Comparison of ENCODE assay signal across 8 cellular contexts in genomic region chr16:84294196-84295142, GRCh38. TPM values are rescaled to one million over a fixed set of nuclear protein-coding genes. Genes with fewer than 3 reads are reported as not detected.
A peak's percentile ranks its signal among the peaks of the same experiment; 100 is the strongest.
DNase-seq lines count a peak whose midpoint lies in the region; ATAC-seq and TF ChIP-seq lines count a peak whose summit lies in the region.

TSS of gene WFDC1 (plus strand) at chr16:84294878. CDS start at chr16:84294972, 94 bp downstream.

- H2AFZ ChIP-seq in ACC112 (ENCODE audit: low read length, unreplicated experiment) (no peak within 1 kb of the TSS), OCI-LY7 (ENCODE audit: low read length) (no peak within 1 kb of the TSS)

- in situ Hi-C loops in GM13976 (cut with MboI; ENCODE audit: low sequenced_read_pairs, unreplicated experiment) = loop anchor here (25.0 kb wide), 2 partner anchors 193 to 318 kb away; partner anchors contain the start of gene COTL1

- peaks cover 41% of the 10 kb centered on the region for H3K27me3 ChIP-seq in ACC112 (ENCODE audit: insufficient read depth, low read length)

- H3K9me3 Mint-ChIP-seq in naive thymus-derived CD8-positive, alpha-beta T cell = peaks cover 0 to 2% (median 0%) of the 10 kb centered on the region in 9 donors

- TF ChIP-seq CTCF in GM13976 (IDR thresholded peaks at IDR 0.05; ENCODE audit: borderline replicate concordance, control extremely low read depth, extremely low read depth, insufficient read depth, missing control alignments) (no peak), OCI-LY7 (conservative IDR thresholded peaks at IDR 0.05; ENCODE audit: low read length) (no peak)

- H3K36me3 ChIP-seq in ACC112 (ENCODE audit: insufficient read depth, low read length) (no peaks in the 10 kb centered on the region), OCI-LY7 (ENCODE audit: insufficient read depth, low read length) (no peaks in the 10 kb centered on the region)

- H3K4me1 ChIP-seq in ACC112 (ENCODE audit: control insufficient read depth, insufficient read depth, low read length, unreplicated experiment) (peaks cover 10% of the 10 kb centered on the region), OCI-LY7 (ENCODE audit: insufficient read depth, low read length, poor library complexity, severe bottlenecking) (no peaks in the 10 kb centered on the region)

- H3K4me3 Mint-ChIP-seq in naive thymus-derived CD8-positive, alpha-beta T cell = peak within 1 kb of the TSS; percentile 30 to 76 (median 69)

- CTCF ChIA-PET in OCI-LY7 (lab: Charles Lee; ENCODE audit: unreplicated experiment) = no interaction called here

- peaks cover 28 to 66% (median 40%) of the 10 kb centered on the region in 5 donors for H3K27me3 Mint-ChIP-seq in naive thymus-derived CD8-positive, alpha-beta T cell

- H3K4me2 ChIP-seq in OCI-LY7 (ENCODE audit: low read length) = no peak within 1 kb of the TSS

- POLR2A ChIA-PET in naive thymus-derived CD8-positive, alpha-beta T cell (lab: Charles Lee) = no interaction called here
- POLR2A ChIA-PET in OCI-LY7 (lab: Charles Lee) = no interaction called here

- H3K36me3 Mint-ChIP-seq in naive thymus-derived CD8-positive, alpha-beta T cell = peaks cover 0 to 4% (median 0%) of the 10 kb centered on the region in 3 donors

- DNase-seq in NCI-H69 (lab: John Stamatoyannopoulos, UW) = peak; percentile 37
- peak; percentile 25 for DNase-seq in fibroblast of peridontal ligament (ENCODE audit: extremely low read depth)
- no peak for DNase-seq in naive thymus-derived CD8-positive, alpha-beta T cell
- no peak for DNase-seq in GOT3 (lab: John Stamatoyannopoulos, UW)
- DNase-seq in GM13976 (ENCODE audit: low spot score) = no peak
- no peak for DNase-seq in OCI-LY7 (ENCODE audit: low spot score)
- no peak for DNase-seq in NCI-H2196 (lab: John Stamatoyannopoulos, UW; ENCODE audit: unreplicated experiment)

- H3K4me3 ChIP-seq in ACC112 (ENCODE audit: low read depth, low read length) = peak within 1 kb of the TSS; percentile 69
- no peak within 1 kb of the TSS for H3K4me3 ChIP-seq in OCI-LY7 (ENCODE audit: low read depth, low read length, poor library complexity, severe bottlenecking)

- no peaks in the 10 kb centered on the region for H4K20me1 ChIP-seq in OCI-LY7 (ENCODE audit: insufficient read depth, low read length)

- H3K9me2 ChIP-seq in OCI-LY7 (ENCODE audit: insufficient read depth, low read length) = no peaks in the 10 kb centered on the region

- peaks cover 7 to 28% (median 19%) of the 10 kb centered on the region in 4 donors for H3K4me1 Mint-ChIP-seq in naive thymus-derived CD8-positive, alpha-beta T cell

- intact Hi-C loops in OCI-LY7 (cut with micrococcal nuclease; ENCODE audit: unreplicated experiment) = no loop called here

- no peaks in the 10 kb centered on the region for H3K79me2 ChIP-seq in ACC112 (ENCODE audit: control insufficient read depth, insufficient read depth, low read length, unreplicated experiment)
- H3K79me2 ChIP-seq in OCI-LY7 (ENCODE audit: insufficient read depth, low read depth, low read length) = no peaks in the 10 kb centered on the region

- peak within 1 kb of the TSS in 1 of 10 donors; percentile 60 for H3K27ac Mint-ChIP-seq in naive thymus-derived CD8-positive, alpha-beta T cell

- no TSS peak for BruUV-seq in OCI-LY7 (replicated peaks; lab: Mats Ljungman, UMichigan)

- H3K27ac ChIP-seq in ACC112 (ENCODE audit: low read depth, low read length) = no peak within 1 kb of the TSS
- H3K27ac ChIP-seq in OCI-LY7 (ENCODE audit: low read depth, low read length, poor library complexity, severe bottlenecking) = no peak within 1 kb of the TSS

- H3K9me3 ChIP-seq in OCI-LY7 (ENCODE audit: low read length) = no peaks in the 10 kb centered on the region

- ATAC-seq in naive thymus-derived CD8-positive, alpha-beta T cell = peak in 1 of 2 donors; percentile 50

RNA-seq across cellular contexts. Expression of gene WFDC1, which starts in this region (rescaled TPM):
- total RNA-seq in naive thymus-derived CD8-positive, alpha-beta T cell = not detected
- polyA plus RNA-seq in naive thymus-derived CD8-positive, alpha-beta T cell = not detected
- not detected in 2 replicates for total RNA-seq in OCI-LY7 (2014; rRNA removed; shearing (Covaris generic))
- not detected in 2 replicates for total RNA-seq in OCI-LY7 (2022)

Comparison
In these comparisons a context has a peak if more than half of its experiments do, and no peak if none do; other contexts are left out.
1. DNase-seq: peak in NCI-H69 (single experiment) and fibroblast of peridontal ligament (single experiment); none in naive thymus-derived CD8-positive, alpha-beta T cell (0 of 10), GOT3 (single experiment), GM13976 (single experiment), OCI-LY7 (single experiment) and NCI-H2196 (single experiment).